In the genomic region with DNA sequence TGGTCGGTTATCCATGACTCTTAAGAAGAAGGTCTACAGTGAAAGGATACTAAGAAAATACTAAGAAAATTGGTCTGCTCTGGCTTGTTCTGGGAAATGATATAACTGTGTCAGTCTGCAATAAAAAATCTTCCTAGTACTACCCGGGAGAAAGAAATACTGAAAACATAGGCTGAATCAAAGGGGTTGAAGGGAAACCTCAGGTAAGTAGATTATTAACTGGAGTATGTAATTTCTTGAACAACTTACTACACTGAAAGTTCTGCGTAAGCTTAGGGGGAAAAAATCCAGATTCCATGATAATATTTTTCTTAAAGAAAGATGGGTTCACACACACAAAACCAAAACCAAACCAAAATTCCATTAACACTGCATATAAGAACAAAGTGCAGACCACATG, we compare ENCODE assay signal across 1 cellular context.
TF ChIP-seq lines count a peak whose summit lies in the region.

No MANE protein-coding gene starts in this region.

TF ChIP-seq in GM12878, 131 proteins besides CTCF, POLR2A, EP300 and RAD21 (continued from another document):
- TF ChIP-seq NFYA (IDR thresholded peaks at IDR 0.05; ENCODE audit: borderline replicate concordance, low read depth, low read length) (no peak), HDAC2 (IDR thresholded peaks at IDR 0.05) (no peak)
